In genomic region chr14:34496679-34497513, GRCh38 we compare ENCODE assay signal across 8 cellular contexts. TPM values are rescaled to one million over a fixed set of nuclear protein-coding genes. Genes with fewer than 3 reads are reported as not detected.
DNase-seq lines count a peak whose midpoint lies in the region; ATAC-seq and TF ChIP-seq lines count a peak whose summit lies in the region.

No MANE protein-coding gene starts in this region.

- in situ Hi-C loops in gastrocnemius medialis (cut with MboI; ENCODE audit: low sequenced_read_pairs in 4 of 4) = loop anchor here in 1 of 4 donors (10.0 kb wide), 1 partner anchor 162 kb away; no protein-coding TSS in a partner anchor

- peak overlapping the region; percentile 45 for H3K9ac ChIP-seq in HUES6 (ENCODE audit: low read length)

- no peaks in the 10 kb centered on the region for H3K36me3 Mint-ChIP-seq in brain

- H3K4me3 Mint-ChIP-seq in brain = peak overlapping the region; percentile 11 to 76 (median 52)

- peak; percentile 48 for DNase-seq in iPS DF 6.9 (ENCODE audit: low read depth, low spot score)
- peak; percentile 81 to 88 for DNase-seq in gastrocnemius medialis
- DNase-seq in activated CD4-positive, alpha-beta T cell treated with anti-CD3 and anti-CD28 coated beads for 1 hour = no peak
- DNase-seq in activated CD8-positive, alpha-beta memory T cell treated with anti-CD3 and anti-CD28 coated beads, Interleukin-2, amount 50 U/mL, for 4 hours = no peak

- peaks cover 19% of the 10 kb centered on the region for H3K4me1 Mint-ChIP-seq in brain

- H3K27ac Mint-ChIP-seq in brain = peak overlapping the region; percentile 69 to 98 (median 93)

- H3K27me3 Mint-ChIP-seq in brain = no peaks in the 10 kb centered on the region

- intact Hi-C loops in gastrocnemius medialis (cut with DNase I; ENCODE audit: low total_unique reads) = loop anchor here (1.0 to 5.0 kb wide), 3 partner anchors 35 to 365 kb away; partner anchors contain the start of genes EAPP and SPTSSA

- TF ChIP-seq CTCF in brain (conservative IDR thresholded peaks at IDR 0.05) = no peak
- peak in 1 of 5 experiments; percentile 32 for TF ChIP-seq CTCF in gastrocnemius medialis (IDR thresholded peaks at IDR 0.05 in 4 of 5, conservative IDR thresholded peaks at IDR 0.05 in 1 of 5)

- no CpG with 5 or more reads among the region's 14 CpGs for WGBS in iPS DF 6.9 (ENCODE audit: insufficient coverage, insufficient read length)

- ATAC-seq in gastrocnemius medialis = peak; percentile 99
- ATAC-seq in HG03025 (IDR thresholded peaks at IDR 0.05; ENCODE audit: low FRiP score, unreplicated experiment) = no peak
- no peak for ATAC-seq in HG03175 (IDR thresholded peaks at IDR 0.05; ENCODE audit: unreplicated experiment)

- H3K27ac ChIP-seq in HUES6 (ENCODE audit: low read depth, low read length) (peak overlapping the region; percentile 73; the same call in 1 of the 2 replicates), iPS DF 6.9 (ENCODE audit: low read length) (no peak overlapping the region), gastrocnemius medialis (peak overlapping the region; percentile 72 to 87 (median 84))

- TF ChIP-seq POLR2A in gastrocnemius medialis (IDR thresholded peaks at IDR 0.05) = peak; percentile 21 to 55

- no peaks in the 10 kb centered on the region for H3K9me3 ChIP-seq in HUES6 (ENCODE audit: control insufficient read depth, insufficient read depth, low read depth, low read length)
- no peaks in the 10 kb centered on the region for H3K9me3 ChIP-seq in iPS DF 6.9 (ENCODE audit: control insufficient read depth, insufficient read depth, low read length)
- H3K9me3 ChIP-seq in gastrocnemius medialis = no peaks in the 10 kb centered on the region

- H3K27me3 ChIP-seq in HUES6 (ENCODE audit: control insufficient read depth, insufficient read depth, low read length) (no peaks in the 10 kb centered on the region), iPS DF 6.9 (ENCODE audit: control insufficient read depth, insufficient read depth, low read length) (no peaks in the 10 kb centered on the region), gastrocnemius medialis (no peaks in the 10 kb centered on the region)

- peak overlapping the region; percentile 15; the same call in 1 of the 2 replicates for H3K4me3 ChIP-seq in HUES6 (ENCODE audit: low read depth, low read length)
- H3K4me3 ChIP-seq in iPS DF 6.9 (ENCODE audit: low read length) = no peak overlapping the region
- peak overlapping the region in 3 of 4 donors; percentile 15 to 29 (median 18) for H3K4me3 ChIP-seq in gastrocnemius medialis

- H3K36me3 ChIP-seq in HUES6 (ENCODE audit: control insufficient read depth, insufficient read depth, low read length) = no peaks in the 10 kb centered on the region
- H3K36me3 ChIP-seq in iPS DF 6.9 (ENCODE audit: control insufficient read depth, insufficient read depth, low read length) = no peaks in the 10 kb centered on the region
- no peaks in the 10 kb centered on the region for H3K36me3 ChIP-seq in gastrocnemius medialis

- peaks cover 15% of the 10 kb centered on the region for H3K4me1 ChIP-seq in HUES6 (ENCODE audit: control insufficient read depth, insufficient read depth, low read length)
- peaks cover 2% of the 10 kb centered on the region; the same call in 1 of the 2 replicates for H3K4me1 ChIP-seq in iPS DF 6.9 (ENCODE audit: control insufficient read depth, insufficient read depth, low read length)
- peaks cover 15 to 18% of the 10 kb centered on the region in 2 donors for H3K4me1 ChIP-seq in gastrocnemius medialis

- no peaks in the 10 kb centered on the region for H3K9me3 Mint-ChIP-seq in brain

RNA-seq across cellular contexts. Expression of gene SPTSSA, which starts 34.9 kb away (rescaled TPM):
- 24.1 TPM for polyA plus RNA-seq in brain (ENCODE audit: insufficient read depth, low read depth, low replicate concordance)
- 10 to 100 TPM in 2 of 4 donors, 1 to 10 TPM in 2; 6.4 to 14.0 (median 10.2) TPM for total RNA-seq in gastrocnemius medialis

RNA-seq across cellular contexts. Expression of gene EAPP, which starts 42.6 kb away (rescaled TPM):
- 35.5 TPM for polyA plus RNA-seq in brain (ENCODE audit: insufficient read depth, low read depth, low replicate concordance)
- total RNA-seq in gastrocnemius medialis = 10 to 100 TPM; 25.6 to 35.7 (median 28.0) TPM

Comparison
In these comparisons a context has a peak if more than half of its experiments do, and no peak if none do; other contexts are left out.
1. DNase-seq: peak in iPS DF 6.9 (single experiment) and gastrocnemius medialis (2 of 2); none in activated CD4-positive, alpha-beta T cell treated with anti-CD3 and anti-CD28 coated beads for 1 hour (single experiment) and activated CD8-positive, alpha-beta memory T cell treated with anti-CD3 and anti-CD28 coated beads, Interleukin-2, amount 50 U/mL, for 4 hours (single experiment).
2. ATAC-seq: peak in gastrocnemius medialis (2 of 2); none in HG03025 (single experiment) and HG03175 (single experiment).